1 cellular context compared by ENCODE assay signal in the genomic region with DNA sequence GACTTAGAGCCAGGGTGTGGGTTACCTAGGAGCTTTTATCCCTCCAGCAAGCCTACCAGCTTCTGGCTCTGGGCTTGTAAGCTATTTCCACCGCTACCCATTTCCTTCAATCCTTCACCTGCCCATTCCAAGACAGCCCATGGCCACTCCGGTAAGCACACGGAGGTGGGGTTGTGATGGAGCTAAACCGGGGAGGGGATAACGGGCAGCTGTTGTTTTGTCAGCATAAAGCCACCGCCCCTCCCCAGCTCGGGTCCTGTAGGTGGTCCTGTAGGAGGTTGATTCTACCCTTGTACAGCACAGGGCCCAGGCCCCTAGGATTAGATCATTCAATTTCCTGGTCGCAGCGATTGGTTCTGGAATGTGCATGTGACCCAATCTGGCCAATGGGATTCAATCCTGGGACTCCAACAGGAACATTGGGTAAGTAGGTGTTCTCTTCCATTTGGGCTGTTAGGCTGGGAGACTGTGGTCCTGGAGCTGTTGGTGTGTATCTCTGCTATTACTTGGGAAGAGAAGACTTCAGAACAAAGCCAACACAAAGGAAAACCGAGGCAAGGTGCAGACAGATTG.
A peak's percentile ranks its signal among the peaks of the same experiment; 100 is the strongest.
TF ChIP-seq lines count a peak whose summit lies in the region.

No MANE protein-coding gene starts in this region.

TF ChIP-seq in K562, 482 proteins besides CTCF, POLR2A, EP300 and RAD21 (continued from another document):
- TF ChIP-seq, protein P1, sequence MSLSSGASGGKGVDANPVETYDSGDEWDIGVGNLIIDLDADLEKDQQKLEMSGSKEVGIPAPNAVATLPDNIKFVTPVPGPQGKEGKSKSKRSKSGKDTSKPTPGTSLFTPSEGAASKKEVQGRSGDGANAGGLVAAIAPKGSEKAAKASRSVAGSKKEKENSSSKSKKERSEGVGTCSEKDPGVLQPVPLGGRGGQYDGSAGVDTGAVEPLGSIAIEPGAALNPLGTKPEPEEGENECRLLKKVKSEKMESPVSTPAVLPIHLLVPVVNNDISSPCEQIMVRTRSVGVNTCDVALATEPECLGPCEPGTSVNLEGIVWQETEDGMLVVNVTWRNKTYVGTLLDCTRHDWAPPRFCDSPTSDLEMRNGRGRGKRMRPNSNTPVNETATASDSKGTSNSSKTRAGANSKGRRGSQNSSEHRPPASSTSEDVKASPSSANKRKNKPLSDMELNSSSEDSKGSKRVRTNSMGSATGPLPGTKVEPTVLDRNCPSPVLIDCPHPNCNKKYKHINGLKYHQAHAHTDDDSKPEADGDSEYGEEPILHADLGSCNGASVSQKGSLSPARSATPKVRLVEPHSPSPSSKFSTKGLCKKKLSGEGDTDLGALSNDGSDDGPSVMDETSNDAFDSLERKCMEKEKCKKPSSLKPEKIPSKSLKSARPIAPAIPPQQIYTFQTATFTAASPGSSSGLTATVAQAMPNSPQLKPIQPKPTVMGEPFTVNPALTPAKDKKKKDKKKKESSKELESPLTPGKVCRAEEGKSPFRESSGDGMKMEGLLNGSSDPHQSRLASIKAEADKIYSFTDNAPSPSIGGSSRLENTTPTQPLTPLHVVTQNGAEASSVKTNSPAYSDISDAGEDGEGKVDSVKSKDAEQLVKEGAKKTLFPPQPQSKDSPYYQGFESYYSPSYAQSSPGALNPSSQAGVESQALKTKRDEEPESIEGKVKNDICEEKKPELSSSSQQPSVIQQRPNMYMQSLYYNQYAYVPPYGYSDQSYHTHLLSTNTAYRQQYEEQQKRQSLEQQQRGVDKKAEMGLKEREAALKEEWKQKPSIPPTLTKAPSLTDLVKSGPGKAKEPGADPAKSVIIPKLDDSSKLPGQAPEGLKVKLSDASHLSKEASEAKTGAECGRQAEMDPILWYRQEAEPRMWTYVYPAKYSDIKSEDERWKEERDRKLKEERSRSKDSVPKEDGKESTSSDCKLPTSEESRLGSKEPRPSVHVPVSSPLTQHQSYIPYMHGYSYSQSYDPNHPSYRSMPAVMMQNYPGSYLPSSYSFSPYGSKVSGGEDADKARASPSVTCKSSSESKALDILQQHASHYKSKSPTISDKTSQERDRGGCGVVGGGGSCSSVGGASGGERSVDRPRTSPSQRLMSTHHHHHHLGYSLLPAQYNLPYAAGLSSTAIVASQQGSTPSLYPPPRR (CRISPR knock-in tag; IDR thresholded peaks at IDR 0.05; ENCODE audit: borderline replicate concordance) = no peak
- TF ChIP-seq NFYB (IDR thresholded peaks at IDR 0.05; ENCODE audit: extremely low read depth, insufficient read length) (peak; percentile 85), PHF8 (IDR thresholded peaks at IDR 0.05; ENCODE audit: borderline replicate concordance, low read length) (no peak; the same call in 1 of the 2 replicates), RAD51 (IDR thresholded peaks at IDR 0.05; ENCODE audit: borderline replicate concordance, low read depth) (peak; percentile 71), RBM25 (IDR thresholded peaks at IDR 0.05; ENCODE audit: low read depth, low read length, severe bottlenecking) (peak; percentile 11)
- TF ChIP-seq, protein P2, sequence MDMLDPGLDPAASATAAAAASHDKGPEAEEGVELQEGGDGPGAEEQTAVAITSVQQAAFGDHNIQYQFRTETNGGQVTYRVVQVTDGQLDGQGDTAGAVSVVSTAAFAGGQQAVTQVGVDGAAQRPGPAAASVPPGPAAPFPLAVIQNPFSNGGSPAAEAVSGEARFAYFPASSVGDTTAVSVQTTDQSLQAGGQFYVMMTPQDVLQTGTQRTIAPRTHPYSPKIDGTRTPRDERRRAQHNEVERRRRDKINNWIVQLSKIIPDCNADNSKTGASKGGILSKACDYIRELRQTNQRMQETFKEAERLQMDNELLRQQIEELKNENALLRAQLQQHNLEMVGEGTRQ (CRISPR knock-in tag; IDR thresholded peaks at IDR 0.05) = peak; percentile 90
